In the genomic region with DNA sequence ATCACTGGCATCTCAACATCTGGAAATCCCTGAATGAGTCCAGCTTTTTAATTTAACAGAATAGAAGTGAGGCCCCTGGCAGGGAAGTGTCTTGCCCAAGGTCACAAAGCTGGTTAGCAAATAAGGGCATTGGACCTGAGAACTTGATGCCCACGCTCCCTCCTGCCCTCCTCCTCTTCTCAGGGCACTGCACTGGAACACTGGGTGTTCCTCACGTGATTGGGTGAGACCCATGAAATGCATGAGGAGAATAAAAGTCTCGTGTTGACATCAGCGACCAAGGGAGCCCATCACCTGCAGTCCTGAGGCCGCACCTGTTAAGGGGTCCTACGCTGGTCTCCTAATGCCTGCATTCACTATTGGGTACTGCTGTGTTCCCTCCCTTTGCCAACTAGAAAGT, we compare ENCODE assay signal across 14 cellular contexts. TPM values are rescaled to one million over a fixed set of nuclear protein-coding genes. Genes with fewer than 3 reads are reported as not detected.
DNase-seq lines count a peak whose midpoint lies in the region; ATAC-seq and TF ChIP-seq lines count a peak whose summit lies in the region.
"Had no signal": no experiment of that assay in that cellular context is flagged by ENCODE, and none has a peak within 500 bp of the region (broad histone marks: within the 10 kb centered on the region; RNA-seq: fewer than 3 reads in every experiment).

No MANE protein-coding gene starts in this region.

- no peaks in the 10 kb centered on the region for H3K36me3 ChIP-seq in esophagus muscularis mucosa
- H3K36me3 ChIP-seq in right lobe of liver: no peaks in the 10 kb centered on the region
- H3K36me3 ChIP-seq in thyroid gland: no peaks in the 10 kb centered on the region
- no peaks in the 10 kb centered on the region for H3K36me3 ChIP-seq in brain microvascular endothelial cell (replicated peaks)

- in situ Hi-C loops in brain microvascular endothelial cell (cut with HindIII; ENCODE audit: low pct_ligation_motif_present, low sequenced_read_pairs): no loop called here

- TF ChIP-seq EP300 in esophagus muscularis mucosa (IDR thresholded peaks at IDR 0.05): no peak

- H3K27ac ChIP-seq in esophagus muscularis mucosa (replicated peaks in 1 of 4): no peak overlapping the region
- H3K27ac ChIP-seq in right lobe of liver: peak overlapping the region in 2 of 3 donors; percentile 41 to 68
- H3K27ac ChIP-seq in thyroid gland: peak overlapping the region in 2 of 3 donors; percentile 15 to 30
- no peak overlapping the region for H3K27ac ChIP-seq in CD4-positive, alpha-beta T cell (ENCODE audit: low read depth, low read length)
- H3K27ac ChIP-seq in brain microvascular endothelial cell: no peak overlapping the region
- H3K27ac ChIP-seq: GM23248 had no signal

- DNase-seq in esophagus muscularis mucosa (ENCODE audit: extremely low spot score) (peak; percentile 88), left lobe of liver (ENCODE audit: low spot score) (peak; percentile 82), right lobe of liver (peak in 2 of 3 donors; percentile 70 to 83), thyroid gland (peak; percentile 58 to 65), brain microvascular endothelial cell (no peak)
- DNase-seq in CD4-positive, alpha-beta T cell: no peak
- DNase-seq: C1 segment of cervical spinal cord; Caco-2; CD8-positive, alpha-beta T cell; DMS153; DND-41; GM23248; H7; HCEC 1CT had no signal

- H3K9me3 Mint-ChIP-seq in CD4-positive, alpha-beta T cell: peaks cover 6% of the 10 kb centered on the region

- TF ChIP-seq POLR2A in esophagus muscularis mucosa (IDR thresholded peaks at IDR 0.05; ENCODE audit: low read depth) (no peak), right lobe of liver (IDR thresholded peaks at IDR 0.05) (no peak), thyroid gland (IDR thresholded peaks at IDR 0.05) (peak in 1 of 2 donors; percentile 17)

- WGBS in esophagus muscularis mucosa: 87% methylated on average over 5 of the region's 6 CpGs
- WGBS in right lobe of liver (ENCODE audit: insufficient coverage, low coverage, low lambda C conversion rate, missing lambda C conversion rate): 23% methylated on average over 4 of the region's 6 CpGs
- 66 to 69% methylated on average over 6 of the region's 6 CpGs for WGBS in thyroid gland, 2 donors

- intact Hi-C loops in esophagus muscularis mucosa (cut with DNase I): no loop called here
- intact Hi-C loops in right lobe of liver (cut with DNase I): no loop called here
- intact Hi-C loops in thyroid gland (cut with DNase I): no loop called here
- intact Hi-C loops in CD4-positive, alpha-beta T cell (cut with DNase I, micrococcal nuclease): loop anchor here in 1 of 2 experiments (10.0 kb wide), 1 partner anchor 58 kb away; no protein-coding TSS in a partner anchor

- peak; percentile 71 for ATAC-seq in left lobe of liver
- peak; percentile 67 to 76 (median 73) for ATAC-seq in right lobe of liver
- ATAC-seq in CD4-positive, alpha-beta T cell (ENCODE audit: poor library complexity): no peak
- ATAC-seq: CD8-positive, alpha-beta T cell had no signal

- TF ChIP-seq CTCF in esophagus muscularis mucosa (IDR thresholded peaks at IDR 0.05) (no peak), right lobe of liver (IDR thresholded peaks at IDR 0.05) (no peak), thyroid gland (IDR thresholded peaks at IDR 0.05) (no peak), brain microvascular endothelial cell (IDR thresholded peaks at IDR 0.05; ENCODE audit: low read depth, low read length, missing control alignments) (no peak)
- TF ChIP-seq CTCF in CD4-positive, alpha-beta T cell (IDR thresholded peaks at IDR 0.05): no peak

- no peaks in the 10 kb centered on the region for H3K27me3 ChIP-seq in esophagus muscularis mucosa
- H3K27me3 ChIP-seq in right lobe of liver: no peaks in the 10 kb centered on the region
- H3K27me3 ChIP-seq in thyroid gland: no peaks in the 10 kb centered on the region
- no peaks in the 10 kb centered on the region for H3K27me3 ChIP-seq in CD4-positive, alpha-beta T cell (ENCODE audit: control insufficient read depth, insufficient read depth, low read length)
- no peaks in the 10 kb centered on the region for H3K27me3 ChIP-seq in brain microvascular endothelial cell (replicated peaks)

- H3K4me1 Mint-ChIP-seq in CD4-positive, alpha-beta T cell (ENCODE audit: low read depth): no peaks in the 10 kb centered on the region

- POLR2A ChIA-PET in CD4-positive, alpha-beta T cell (lab: Charles Lee): no interaction called here

- no peaks in the 10 kb centered on the region for H3K9me3 ChIP-seq in esophagus muscularis mucosa
- H3K9me3 ChIP-seq in right lobe of liver: no peaks in the 10 kb centered on the region
- H3K9me3 ChIP-seq in thyroid gland: no peaks in the 10 kb centered on the region
- peaks cover 9% of the 10 kb centered on the region for H3K9me3 ChIP-seq in CD4-positive, alpha-beta T cell (ENCODE audit: control insufficient read depth, low read length)

- H3K27ac Mint-ChIP-seq in CD4-positive, alpha-beta T cell: no peak overlapping the region
- H3K27ac Mint-ChIP-seq: CD8-positive, alpha-beta T cell had no signal

- H3K36me3 Mint-ChIP-seq in CD4-positive, alpha-beta T cell (ENCODE audit: low read depth): no peaks in the 10 kb centered on the region
- H3K36me3 Mint-ChIP-seq: CD8-positive, alpha-beta T cell had no signal

- peaks cover 20% of the 10 kb centered on the region for H3K27me3 Mint-ChIP-seq in CD4-positive, alpha-beta T cell

- H3K4me3 Mint-ChIP-seq in CD4-positive, alpha-beta T cell: no peak overlapping the region
- H3K4me3 Mint-ChIP-seq: CD8-positive, alpha-beta T cell had no signal

- CTCF ChIA-PET in CD4-positive, alpha-beta T cell (lab: Charles Lee): no interaction called here

- H3K4me3 ChIP-seq in esophagus muscularis mucosa (no peak overlapping the region), right lobe of liver (no peak overlapping the region), thyroid gland (replicated peaks in 1 of 3) (no peak overlapping the region), brain microvascular endothelial cell (ENCODE audit: low read depth, low read length) (no peak overlapping the region)
- H3K4me3 ChIP-seq: GM23248 had no signal

- H3K4me1 ChIP-seq in esophagus muscularis mucosa (no peaks in the 10 kb centered on the region), right lobe of liver (peaks cover 0 to 17% (median 6%) of the 10 kb centered on the region in 4 donors), thyroid gland (peaks cover 21% of the 10 kb centered on the region in 2 donors)
- H3K4me1 ChIP-seq: Caco-2 had no signal

RNA-seq across cellular contexts. Expression of a gene that starts 7.4 kb away (rescaled TPM):
- total RNA-seq in esophagus muscularis mucosa (10 to 100 TPM; 12.5 to 26.6 (median 17.6) TPM), left lobe of liver (7.3 TPM), right lobe of liver (10 to 100 TPM in 1 of 6 experiments, 1 to 10 TPM in 5; 3.6 to 11.1 (median 8.5) TPM), thyroid gland (10 to 100 TPM; 18.4 to 40.9 (median 20.3) TPM)
- total RNA-seq in CD4-positive, alpha-beta T cell: 1 to 10 TPM; 2.7 to 2.8 TPM
- total RNA-seq: Caco-2 had no signal

Comparison
In these comparisons a context has a peak if more than half of its experiments do, and no peak if none do; other contexts are left out.
1. DNase-seq: peak in esophagus muscularis mucosa (single experiment), left lobe of liver (single experiment), right lobe of liver (2 of 3) and thyroid gland (2 of 2); none in CD4-positive, alpha-beta T cell (0 of 10) and brain microvascular endothelial cell (single experiment).
2. H3K27ac ChIP-seq: peak in right lobe of liver (2 of 3) and thyroid gland (2 of 3); none in esophagus muscularis mucosa (0 of 4), CD4-positive, alpha-beta T cell (single experiment) and brain microvascular endothelial cell (single experiment).